In genomic region chr10:95234951-95235350, GRCh38 we compare ENCODE assay signal across 1 cellular context.
TF ChIP-seq lines count a peak whose summit lies in the region.

No MANE protein-coding gene starts in this region.

TF ChIP-seq in IMR-90, 13 proteins besides CTCF, POLR2A, EP300 and RAD21:
- no peak for TF ChIP-seq CHD1 (IDR thresholded peaks at IDR 0.05; ENCODE audit: low read depth, low read length)
- 0 out of 2 replicates have a peak, but pooled peaks have one; percentile 25 for TF ChIP-seq CEBPB (IDR thresholded peaks at IDR 0.05; ENCODE audit: low read depth, low read length)
